In genomic region chr11:75845324-75845723, GRCh38 we compare ENCODE assay signal across 28 cellular contexts.
"Had no signal": no experiment of that assay in that cellular context is flagged by ENCODE, and none has a peak within 500 bp of the region (broad histone marks: within the 10 kb centered on the region; RNA-seq: fewer than 3 reads in every experiment).

No MANE protein-coding gene starts in this region.

- H3K4me1 Mint-ChIP-seq: nephron progenitor cell had no signal

- H3K36me3 ChIP-seq: esophagus muscularis mucosa, gastroesophageal sphincter, heart left ventricle, left lung, ovary, spleen, thoracic aorta, tibial nerve, upper lobe of left lung had no signal

- H2AFZ ChIP-seq: hepatocyte had no signal

- H3K9me3 Mint-ChIP-seq: naive thymus-derived CD8-positive, alpha-beta T cell had no signal

- ATAC-seq: foreskin keratinocyte; gastroesophageal sphincter; heart left ventricle; left cardiac atrium; naive thymus-derived CD8-positive, alpha-beta T cell; psoas muscle; right cardiac atrium; stimulated activated memory B cell treated with anti-CD40 and anti-IgM and Interleukin-4, amounts not matched to agents 10 μg/mL and 1 μg/mL and 100 μg/mL, for 72 hours had no signal

- H3K9me3 ChIP-seq: esophagus muscularis mucosa, gastroesophageal sphincter, left lung, ovary, psoas muscle, spleen, thoracic aorta, tibial nerve, upper lobe of left lung had no signal

- H3K4me1 ChIP-seq: foreskin keratinocyte had no signal

- H3K27me3 Mint-ChIP-seq: naive thymus-derived CD8-positive, alpha-beta T cell; stimulated activated memory B cell treated with anti-CD40 and anti-IgM and Interleukin-4, amounts not matched to agents 10 μg/mL and 1 μg/mL and 100 μg/mL, for 72 hours; stimulated activated naive CD8-positive, alpha-beta T cell treated with anti-CD3 and anti-CD28 coated beads, Interleukin-15, Interleukin-2, amounts not matched to agents 100 ng/mL and 50 ng/mL, for 24 hours had no signal

- H3K27ac ChIP-seq: coronary artery, esophagus muscularis mucosa, foreskin keratinocyte, gastroesophageal sphincter, heart left ventricle, hepatocyte, left lung, ovary, psoas muscle, skin epidermis, spleen, thoracic aorta, tibial nerve, upper lobe of left lung had no signal

- FAIRE-seq: endothelial cell of umbilical vein, urothelium cell line had no signal

- H3K27ac Mint-ChIP-seq: naive thymus-derived CD8-positive, alpha-beta T cell; nephron progenitor cell; stimulated activated memory B cell treated with anti-CD40 and anti-IgM and Interleukin-4, amounts not matched to agents 10 μg/mL and 1 μg/mL and 100 μg/mL, for 72 hours; stimulated activated naive CD8-positive, alpha-beta T cell treated with anti-CD3 and anti-CD28 coated beads, Interleukin-15, Interleukin-2, amounts not matched to agents 100 ng/mL and 50 ng/mL, for 24 hours had no signal

- H3K27me3 ChIP-seq: esophagus muscularis mucosa, foreskin keratinocyte, gastroesophageal sphincter, heart left ventricle, hepatocyte, left lung, ovary, spleen, tibial nerve, upper lobe of left lung had no signal

- H3K4me2 ChIP-seq: hepatocyte had no signal

- DNase-seq: dermis blood vessel endothelial cell; effector memory CD4-positive, alpha-beta T cell; foreskin keratinocyte; heart left ventricle; left cardiac atrium; left lung; mammary epithelial cell; naive thymus-derived CD8-positive, alpha-beta T cell; nephron progenitor cell; occipital lobe; ovary; posterior cingulate gyrus; psoas muscle; right cardiac atrium; spleen; stimulated activated CD4-positive, alpha-beta T cell treated with anti-CD3 and anti-CD28 coated beads, Interleukin-4, amount 100 ng/mL, for 4 hours; upper lobe of left lung had no signal

- H3K4me3 Mint-ChIP-seq: naive thymus-derived CD8-positive, alpha-beta T cell; nephron progenitor cell; stimulated activated memory B cell treated with anti-CD40 and anti-IgM and Interleukin-4, amounts not matched to agents 10 μg/mL and 1 μg/mL and 100 μg/mL, for 72 hours; stimulated activated naive CD8-positive, alpha-beta T cell treated with anti-CD3 and anti-CD28 coated beads, Interleukin-15, Interleukin-2, amounts not matched to agents 100 ng/mL and 50 ng/mL, for 24 hours had no signal

- H3K4me3 ChIP-seq: coronary artery, esophagus muscularis mucosa, gastroesophageal sphincter, heart left ventricle, hepatocyte, left lung, ovary, psoas muscle, skin epidermis, spleen, thoracic aorta, tibial nerve, upper lobe of left lung had no signal
